ENCODE assay signal across 15 cellular contexts in the genomic region with DNA sequence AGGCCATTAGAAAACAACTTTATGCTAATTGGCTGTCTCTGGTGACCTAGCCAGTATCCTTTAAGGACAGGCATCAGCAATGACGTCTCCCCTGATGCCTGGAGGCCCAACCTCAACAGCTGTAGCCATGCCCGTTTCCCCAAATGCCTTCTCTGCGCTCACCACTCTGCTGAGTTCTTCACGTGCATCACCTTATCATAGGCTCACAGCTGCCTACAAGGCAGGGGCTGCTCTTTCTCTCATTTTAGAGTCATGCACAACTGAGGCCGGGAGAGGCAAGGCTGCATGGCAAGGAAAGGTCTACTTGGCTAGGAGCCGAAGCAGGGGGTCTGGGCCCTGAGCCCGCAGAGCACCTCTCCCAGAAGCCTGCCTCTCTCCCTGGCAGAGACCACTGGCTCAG. TPM values are rescaled to one million over a fixed set of nuclear protein-coding genes. Genes with fewer than 3 reads are reported as not detected.
DNase-seq lines count a peak whose midpoint lies in the region; ATAC-seq and TF ChIP-seq lines count a peak whose summit lies in the region.
"Had no signal": no experiment of that assay in that cellular context is flagged by ENCODE, and none has a peak within 500 bp of the region (broad histone marks: within the 10 kb centered on the region; RNA-seq: fewer than 3 reads in every experiment).

No MANE protein-coding gene starts in this region.

- WGBS in neuronal stem cell (ENCODE audit: extremely low coverage in 2 of 2, insufficient read length in 2 of 2, insufficient replicate concordance in 1 of 2), 2 donors = no CpG with 5 or more reads among the region's 7 CpGs
- WGBS in spleen, 5 donors = 78 to 91% (median 88%) methylated on average over 5 to 7 of the region's 7 CpGs

- H4K91ac ChIP-seq in neuronal stem cell (ENCODE audit: low read depth, low read length, poor library complexity) = no peak overlapping the region

- peak overlapping the region; percentile 58 for H4K8ac ChIP-seq in neuronal stem cell (ENCODE audit: low read depth, low read length)

- no peak for TF ChIP-seq POLR2A in spleen (IDR thresholded peaks at IDR 0.05)

- H3K23ac ChIP-seq in neuronal stem cell (ENCODE audit: low read depth, low read length, poor library complexity) = no peak overlapping the region

- no peak overlapping the region for H3K4me3 Mint-ChIP-seq in stimulated activated naive CD8-positive, alpha-beta T cell treated with anti-CD3 and anti-CD28 coated beads, Interleukin-15, Interleukin-2, amounts not matched to agents 100 ng/mL and 50 ng/mL, for 24 hours
- no peak overlapping the region for H3K4me3 Mint-ChIP-seq in stimulated activated naive CD8-positive, alpha-beta T cell treated with anti-CD3 and anti-CD28 coated beads, Interleukin-15, amount 100 ng/mL, for 72 hours
- H3K4me3 Mint-ChIP-seq in GM23338 = no peak overlapping the region
- H3K4me3 Mint-ChIP-seq: CD8-positive, alpha-beta memory T cell had no signal

- peak overlapping the region; percentile 57 for H3K14ac ChIP-seq in neuronal stem cell (ENCODE audit: low read length)

- H3K4me1 Mint-ChIP-seq in stimulated activated naive CD8-positive, alpha-beta T cell treated with anti-CD3 and anti-CD28 coated beads, Interleukin-15, Interleukin-2, amounts not matched to agents 100 ng/mL and 50 ng/mL, for 24 hours (ENCODE audit: low read depth) = peaks cover 47% of the 10 kb centered on the region
- H3K4me1 Mint-ChIP-seq in stimulated activated naive CD8-positive, alpha-beta T cell treated with anti-CD3 and anti-CD28 coated beads, Interleukin-15, amount 100 ng/mL, for 72 hours = peaks cover 28% of the 10 kb centered on the region
- peaks cover 20% of the 10 kb centered on the region for H3K4me1 Mint-ChIP-seq in GM23338
- H3K4me1 Mint-ChIP-seq: CD8-positive, alpha-beta memory T cell had no signal

- peaks cover 17% of the 10 kb centered on the region for H3K27me3 Mint-ChIP-seq in stimulated activated naive CD8-positive, alpha-beta T cell treated with anti-CD3 and anti-CD28 coated beads, Interleukin-15, Interleukin-2, amounts not matched to agents 100 ng/mL and 50 ng/mL, for 24 hours
- H3K27me3 Mint-ChIP-seq in stimulated activated naive CD8-positive, alpha-beta T cell treated with anti-CD3 and anti-CD28 coated beads, Interleukin-15, amount 100 ng/mL, for 72 hours = peaks cover 28% of the 10 kb centered on the region
- peaks cover 4% of the 10 kb centered on the region for H3K27me3 Mint-ChIP-seq in GM23338 (ENCODE audit: insufficient read depth, low read depth, poor library complexity)

- H3F3A ChIP-seq in GM23338 (replicated peaks; ENCODE audit: low read depth) = no peaks in the 10 kb centered on the region

- H4K20me1 ChIP-seq in GM23338 (replicated peaks; ENCODE audit: insufficient read depth) = no peaks in the 10 kb centered on the region

- H2BK12ac ChIP-seq in neuronal stem cell (ENCODE audit: low read length) = no peak overlapping the region

- H3K9me3 Mint-ChIP-seq in stimulated activated naive CD8-positive, alpha-beta T cell treated with anti-CD3 and anti-CD28 coated beads, Interleukin-15, Interleukin-2, amounts not matched to agents 100 ng/mL and 50 ng/mL, for 24 hours = no peaks in the 10 kb centered on the region
- no peaks in the 10 kb centered on the region for H3K9me3 Mint-ChIP-seq in stimulated activated naive CD8-positive, alpha-beta T cell treated with anti-CD3 and anti-CD28 coated beads, Interleukin-15, amount 100 ng/mL, for 72 hours
- H3K9me3 Mint-ChIP-seq in GM23338 = peaks cover 5% of the 10 kb centered on the region

- no peak for ATAC-seq in stimulated activated naive CD8-positive, alpha-beta T cell treated with anti-CD3 and anti-CD28 coated beads, Interleukin-15, amount 100 ng/mL, for 72 hours
- no peak for ATAC-seq in GM23338

- H3K18ac ChIP-seq in neuronal stem cell (ENCODE audit: low read length) = no peak overlapping the region

- H3K4me1 ChIP-seq in neuronal stem cell (ENCODE audit: control insufficient read depth in 2 of 2, insufficient read depth in 1 of 2, low read depth in 1 of 2, low read length in 2 of 2) (peaks cover 3 to 4% of the 10 kb centered on the region in 2 donors), spleen (no peaks in the 10 kb centered on the region), GM23338 (ENCODE audit: insufficient read depth) (peaks cover 10% of the 10 kb centered on the region)
- H3K4me1 ChIP-seq: BE2C, Caco-2 had no signal

- H2AK5ac ChIP-seq in neuronal stem cell (ENCODE audit: low read depth, low read length) = no peak overlapping the region

- no peak overlapping the region for H2BK120ac ChIP-seq in neuronal stem cell (ENCODE audit: low read depth, low read length)

- H2BK5ac ChIP-seq in neuronal stem cell (ENCODE audit: low read length) = no peak overlapping the region

- DNase-seq in stimulated activated naive CD8-positive, alpha-beta T cell treated with anti-CD3 and anti-CD28 coated beads, Interleukin-15, amount 100 ng/mL, for 72 hours = no peak
- DNase-seq in RPMI7951 (ENCODE audit: low read depth) = peak; percentile 70
- no peak for DNase-seq in neuronal stem cell (ENCODE audit: low spot score)
- peak; percentile 64 for DNase-seq in spleen
- DNase-seq in GM13976 (ENCODE audit: low spot score) = no peak
- no peak for DNase-seq in GM23338 (ENCODE audit: low spot score)
- no peak for DNase-seq in activated T-cell treated with anti-CD3 and anti-CD28 coated beads, Interleukin-2, amount 50 U/mL, for 1 hour
- DNase-seq: BE2C, Caco-2, DND-41, GDM1, HCEC 1CT had no signal

- peaks cover 5% of the 10 kb centered on the region; the same call in 1 of the 2 replicates for H3K9me2 ChIP-seq in GM23338 (ENCODE audit: insufficient read depth)

- H3K4ac ChIP-seq in neuronal stem cell (ENCODE audit: low read length) = no peak overlapping the region

- H2BK15ac ChIP-seq in neuronal stem cell (ENCODE audit: low read length) = no peak overlapping the region

- no peaks in the 10 kb centered on the region for H3K36me3 Mint-ChIP-seq in stimulated activated naive CD8-positive, alpha-beta T cell treated with anti-CD3 and anti-CD28 coated beads, Interleukin-15, Interleukin-2, amounts not matched to agents 100 ng/mL and 50 ng/mL, for 24 hours (ENCODE audit: low read depth)
- H3K36me3 Mint-ChIP-seq in GM23338 (ENCODE audit: low read depth) = no peaks in the 10 kb centered on the region; the same call in 2 of the 3 replicates
- H3K36me3 Mint-ChIP-seq: CD8-positive, alpha-beta memory T cell had no signal

- H3K9ac ChIP-seq in neuronal stem cell (ENCODE audit: low read depth, low read length, poor library complexity) = no peak overlapping the region

- no peaks in the 10 kb centered on the region for H3K79me2 ChIP-seq in GM23338 (replicated peaks; ENCODE audit: insufficient read depth)

- no peaks in the 10 kb centered on the region for H3K36me3 ChIP-seq in neuronal stem cell (replicated peaks in 1 of 2; ENCODE audit: control insufficient read depth in 2 of 2, insufficient read depth in 2 of 2, low read length in 2 of 2)
- H3K36me3 ChIP-seq in spleen = no peaks in the 10 kb centered on the region
- H3K36me3 ChIP-seq in GM23338 (ENCODE audit: insufficient read depth) = no peaks in the 10 kb centered on the region
- H3K36me3 ChIP-seq: BE2C had no signal

- no peak overlapping the region for H2AFZ ChIP-seq in neuronal stem cell (ENCODE audit: low read length)
- no peak overlapping the region for H2AFZ ChIP-seq in GM23338

- H3K79me1 ChIP-seq in neuronal stem cell (ENCODE audit: low read depth, low read length) = no peaks in the 10 kb centered on the region

- H3K27me3 ChIP-seq in neuronal stem cell (ENCODE audit: control insufficient read depth in 3 of 3, insufficient read depth in 3 of 3, low read depth in 1 of 3, low read length in 3 of 3) (peaks cover 0 to 19% (median 0%) of the 10 kb centered on the region in 3 experiments), spleen (replicated peaks in 1 of 7) (peaks cover 0 to 15% (median 0%) of the 10 kb centered on the region in 7 donors), GM23338 (ENCODE audit: insufficient read depth) (no peaks in the 10 kb centered on the region)
- H3K27me3 ChIP-seq: BE2C had no signal

- intact Hi-C loops in spleen (cut with DNase I; ENCODE audit: low total_unique reads) = no loop called here

- H3K4me2 ChIP-seq in neuronal stem cell (ENCODE audit: insufficient read depth, low read length, poor library complexity, severe bottlenecking) (no peak overlapping the region), GM23338 (no peak overlapping the region)

- no peak overlapping the region for H3K27ac ChIP-seq in neuronal stem cell (replicated peaks; ENCODE audit: low read length)
- no peak overlapping the region for H3K27ac ChIP-seq in spleen
- no peak overlapping the region for H3K27ac ChIP-seq in GM23338 (ENCODE audit: low read depth)
- H3K27ac ChIP-seq: HL-60 had no signal

- H3K9me3 ChIP-seq in neuronal stem cell (replicated peaks in 1 of 2; ENCODE audit: control insufficient read depth in 2 of 2, insufficient read depth in 1 of 2, low read depth in 1 of 2, low read length in 2 of 2) = no peaks in the 10 kb centered on the region
- no peaks in the 10 kb centered on the region for H3K9me3 ChIP-seq in spleen
- H3K9me3 ChIP-seq: BE2C had no signal

- peak overlapping the region; percentile 12 for H3K27ac Mint-ChIP-seq in stimulated activated naive CD8-positive, alpha-beta T cell treated with anti-CD3 and anti-CD28 coated beads, Interleukin-15, Interleukin-2, amounts not matched to agents 100 ng/mL and 50 ng/mL, for 24 hours
- no peak overlapping the region for H3K27ac Mint-ChIP-seq in stimulated activated naive CD8-positive, alpha-beta T cell treated with anti-CD3 and anti-CD28 coated beads, Interleukin-15, amount 100 ng/mL, for 72 hours
- no peak overlapping the region for H3K27ac Mint-ChIP-seq in GM23338
- H3K27ac Mint-ChIP-seq: CD8-positive, alpha-beta memory T cell had no signal

- in situ Hi-C loops in GM13976 (cut with MboI; ENCODE audit: low sequenced_read_pairs, unreplicated experiment) = loop anchor here (25.0 kb wide), 1 partner anchor 372 kb away; no protein-coding TSS in a partner anchor

- no peak overlapping the region for H3K4me3 ChIP-seq in neuronal stem cell (ENCODE audit: low read length in 2 of 2)
- H3K4me3 ChIP-seq in spleen = no peak overlapping the region
- H3K4me3 ChIP-seq in GM23338 = no peak overlapping the region

- TF ChIP-seq CTCF in spleen (IDR thresholded peaks at IDR 0.05 in 8 of 11, conservative IDR thresholded peaks at IDR 0.05 in 3 of 11) (no peak), GM13976 (IDR thresholded peaks at IDR 0.05; ENCODE audit: borderline replicate concordance, control extremely low read depth, extremely low read depth, insufficient read depth, missing control alignments) (no peak), GM23338 (conservative IDR thresholded peaks at IDR 0.05; ENCODE audit: low read depth in 2 of 2) (no peak)

RNA-seq across cellular contexts. Expression of gene SEC13, which starts 43.9 kb away (rescaled TPM):
- total RNA-seq in RPMI7951 (2014; rRNA removed; shearing (Covaris generic)) = 223 TPM in 2 replicates
- 103 TPM for polyA plus RNA-seq in neuronal stem cell (2013, experiment 1 of 2)
- 99.6 TPM for polyA plus RNA-seq in neuronal stem cell (2013, experiment 2 of 2)
- 100 to 1,000 TPM in 1 of 7 donors, 10 to 100 TPM in 6; 61.6 to 115 (median 71.2) TPM for total RNA-seq in spleen
- polyA plus RNA-seq in spleen (10 to 100 TPM; 52.1 to 78.7 (median 68.0) TPM), GM23338 (2016; fragmentation: Nextera tagmentation; extraction: Ambion mirVana) (106 and 109 TPM in 2 replicates)
- total RNA-seq in GM23338 (2014; rRNA removed; shearing (Covaris generic)) = 108 and 132 TPM in 2 replicates

Comparison
In these comparisons a context has a peak if more than half of its experiments do, and no peak if none do; other contexts are left out.
1. DNase-seq: peak in RPMI7951 (single experiment) and spleen (single experiment); none in stimulated activated naive CD8-positive, alpha-beta T cell treated with anti-CD3 and anti-CD28 coated beads, Interleukin-15, amount 100 ng/mL, for 72 hours (0 of 2), neuronal stem cell (single experiment), GM13976 (single experiment), GM23338 (single experiment) and activated T-cell treated with anti-CD3 and anti-CD28 coated beads, Interleukin-2, amount 50 U/mL, for 1 hour (single experiment).